Comparison of ENCODE assay signal across 1 cellular context in the genomic region with DNA sequence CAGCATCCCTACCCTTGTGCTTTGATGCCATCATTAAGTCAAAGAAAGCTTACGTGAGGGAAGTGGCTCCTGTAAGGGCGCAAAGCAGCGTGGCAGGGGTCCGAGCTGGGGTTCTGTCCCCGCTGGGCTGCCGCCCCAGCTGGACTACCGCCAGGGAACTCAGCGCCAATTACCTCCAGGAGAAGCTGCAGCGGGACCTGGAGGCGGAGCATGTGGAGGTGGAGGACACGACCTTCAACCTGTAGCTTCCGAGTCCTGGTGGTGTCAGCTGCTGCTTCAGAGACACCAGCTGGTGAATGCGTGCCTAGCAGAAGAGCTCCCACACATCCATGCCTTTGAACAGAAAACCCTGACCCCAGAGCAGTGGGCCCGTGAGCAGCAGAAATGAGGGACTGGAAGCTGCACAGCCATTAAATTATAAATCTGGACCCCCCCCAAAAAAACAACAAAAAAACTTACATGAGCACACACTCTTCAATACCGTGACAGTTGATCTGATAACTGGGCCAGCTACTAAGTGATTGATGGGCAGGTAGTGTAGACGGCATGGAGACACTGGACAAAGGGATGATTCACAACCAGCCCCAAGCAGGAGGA.
TF ChIP-seq lines count a peak whose summit lies in the region.

No MANE protein-coding gene starts in this region.

TF ChIP-seq in K562, 482 proteins besides CTCF, POLR2A, EP300 and RAD21 (continued from another document and continues in another):
- TF ChIP-seq, protein P1, sequence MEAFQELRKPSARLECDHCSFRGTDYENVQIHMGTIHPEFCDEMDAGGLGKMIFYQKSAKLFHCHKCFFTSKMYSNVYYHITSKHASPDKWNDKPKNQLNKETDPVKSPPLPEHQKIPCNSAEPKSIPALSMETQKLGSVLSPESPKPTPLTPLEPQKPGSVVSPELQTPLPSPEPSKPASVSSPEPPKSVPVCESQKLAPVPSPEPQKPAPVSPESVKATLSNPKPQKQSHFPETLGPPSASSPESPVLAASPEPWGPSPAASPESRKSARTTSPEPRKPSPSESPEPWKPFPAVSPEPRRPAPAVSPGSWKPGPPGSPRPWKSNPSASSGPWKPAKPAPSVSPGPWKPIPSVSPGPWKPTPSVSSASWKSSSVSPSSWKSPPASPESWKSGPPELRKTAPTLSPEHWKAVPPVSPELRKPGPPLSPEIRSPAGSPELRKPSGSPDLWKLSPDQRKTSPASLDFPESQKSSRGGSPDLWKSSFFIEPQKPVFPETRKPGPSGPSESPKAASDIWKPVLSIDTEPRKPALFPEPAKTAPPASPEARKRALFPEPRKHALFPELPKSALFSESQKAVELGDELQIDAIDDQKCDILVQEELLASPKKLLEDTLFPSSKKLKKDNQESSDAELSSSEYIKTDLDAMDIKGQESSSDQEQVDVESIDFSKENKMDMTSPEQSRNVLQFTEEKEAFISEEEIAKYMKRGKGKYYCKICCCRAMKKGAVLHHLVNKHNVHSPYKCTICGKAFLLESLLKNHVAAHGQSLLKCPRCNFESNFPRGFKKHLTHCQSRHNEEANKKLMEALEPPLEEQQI (IDR thresholded peaks at IDR 0.05), result no peak
- no peak for TF ChIP-seq HIVEP1 (CRISPR knock-in tag; IDR thresholded peaks at IDR 0.05)
- TF ChIP-seq, protein P2, sequence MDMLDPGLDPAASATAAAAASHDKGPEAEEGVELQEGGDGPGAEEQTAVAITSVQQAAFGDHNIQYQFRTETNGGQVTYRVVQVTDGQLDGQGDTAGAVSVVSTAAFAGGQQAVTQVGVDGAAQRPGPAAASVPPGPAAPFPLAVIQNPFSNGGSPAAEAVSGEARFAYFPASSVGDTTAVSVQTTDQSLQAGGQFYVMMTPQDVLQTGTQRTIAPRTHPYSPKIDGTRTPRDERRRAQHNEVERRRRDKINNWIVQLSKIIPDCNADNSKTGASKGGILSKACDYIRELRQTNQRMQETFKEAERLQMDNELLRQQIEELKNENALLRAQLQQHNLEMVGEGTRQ (CRISPR knock-in tag; IDR thresholded peaks at IDR 0.05), result no peak; the same call in 1 of the 2 replicates
- TF ChIP-seq, protein P3, sequence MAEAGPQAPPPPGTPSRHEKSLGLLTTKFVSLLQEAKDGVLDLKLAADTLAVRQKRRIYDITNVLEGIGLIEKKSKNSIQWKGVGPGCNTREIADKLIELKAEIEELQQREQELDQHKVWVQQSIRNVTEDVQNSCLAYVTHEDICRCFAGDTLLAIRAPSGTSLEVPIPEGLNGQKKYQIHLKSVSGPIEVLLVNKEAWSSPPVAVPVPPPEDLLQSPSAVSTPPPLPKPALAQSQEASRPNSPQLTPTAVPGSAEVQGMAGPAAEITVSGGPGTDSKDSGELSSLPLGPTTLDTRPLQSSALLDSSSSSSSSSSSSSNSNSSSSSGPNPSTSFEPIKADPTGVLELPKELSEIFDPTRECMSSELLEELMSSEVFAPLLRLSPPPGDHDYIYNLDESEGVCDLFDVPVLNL (CRISPR knock-in tag; IDR thresholded peaks at IDR 0.05; ENCODE audit: low read depth), result no peak
- TF ChIP-seq, protein P4, sequence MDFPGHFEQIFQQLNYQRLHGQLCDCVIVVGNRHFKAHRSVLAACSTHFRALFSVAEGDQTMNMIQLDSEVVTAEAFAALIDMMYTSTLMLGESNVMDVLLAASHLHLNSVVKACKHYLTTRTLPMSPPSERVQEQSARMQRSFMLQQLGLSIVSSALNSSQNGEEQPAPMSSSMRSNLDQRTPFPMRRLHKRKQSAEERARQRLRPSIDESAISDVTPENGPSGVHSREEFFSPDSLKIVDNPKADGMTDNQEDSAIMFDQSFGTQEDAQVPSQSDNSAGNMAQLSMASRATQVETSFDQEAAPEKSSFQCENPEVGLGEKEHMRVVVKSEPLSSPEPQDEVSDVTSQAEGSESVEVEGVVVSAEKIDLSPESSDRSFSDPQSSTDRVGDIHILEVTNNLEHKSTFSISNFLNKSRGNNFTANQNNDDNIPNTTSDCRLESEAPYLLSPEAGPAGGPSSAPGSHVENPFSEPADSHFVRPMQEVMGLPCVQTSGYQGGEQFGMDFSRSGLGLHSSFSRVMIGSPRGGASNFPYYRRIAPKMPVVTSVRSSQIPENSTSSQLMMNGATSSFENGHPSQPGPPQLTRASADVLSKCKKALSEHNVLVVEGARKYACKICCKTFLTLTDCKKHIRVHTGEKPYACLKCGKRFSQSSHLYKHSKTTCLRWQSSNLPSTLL (IDR thresholded peaks at IDR 0.05), result no peak
- TF ChIP-seq GTF2A2 (tag; IDR thresholded peaks at IDR 0.05), result no peak
- no peak for TF ChIP-seq EGR1 (conservative IDR thresholded peaks at IDR 0.05)
- no peak for TF ChIP-seq PURB (CRISPR knock-in tag; IDR thresholded peaks at IDR 0.05; ENCODE audit: low read depth)
- TF ChIP-seq ZNF57 (CRISPR knock-in tag; IDR thresholded peaks at IDR 0.05), result no peak
- TF ChIP-seq KLF16 (IDR thresholded peaks at IDR 0.05), result no peak; the same call in 1 of the 2 replicates
- TF ChIP-seq, protein P5, sequence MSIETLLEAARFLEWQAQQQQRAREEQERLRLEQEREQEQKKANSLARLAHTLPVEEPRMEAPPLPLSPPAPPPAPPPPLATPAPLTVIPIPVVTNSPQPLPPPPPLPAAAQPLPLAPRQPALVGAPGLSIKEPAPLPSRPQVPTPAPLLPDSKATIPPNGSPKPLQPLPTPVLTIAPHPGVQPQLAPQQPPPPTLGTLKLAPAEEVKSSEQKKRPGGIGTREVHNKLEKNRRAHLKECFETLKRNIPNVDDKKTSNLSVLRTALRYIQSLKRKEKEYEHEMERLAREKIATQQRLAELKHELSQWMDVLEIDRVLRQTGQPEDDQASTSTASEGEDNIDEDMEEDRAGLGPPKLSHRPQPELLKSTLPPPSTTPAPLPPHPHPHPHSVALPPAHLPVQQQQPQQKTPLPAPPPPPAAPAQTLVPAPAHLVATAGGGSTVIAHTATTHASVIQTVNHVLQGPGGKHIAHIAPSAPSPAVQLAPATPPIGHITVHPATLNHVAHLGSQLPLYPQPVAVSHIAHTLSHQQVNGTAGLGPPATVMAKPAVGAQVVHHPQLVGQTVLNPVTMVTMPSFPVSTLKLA (conservative IDR thresholded peaks at IDR 0.05), result peak; percentile 70 to 81; a peak in 3 of 4 replicates
- TF ChIP-seq, protein P6, sequence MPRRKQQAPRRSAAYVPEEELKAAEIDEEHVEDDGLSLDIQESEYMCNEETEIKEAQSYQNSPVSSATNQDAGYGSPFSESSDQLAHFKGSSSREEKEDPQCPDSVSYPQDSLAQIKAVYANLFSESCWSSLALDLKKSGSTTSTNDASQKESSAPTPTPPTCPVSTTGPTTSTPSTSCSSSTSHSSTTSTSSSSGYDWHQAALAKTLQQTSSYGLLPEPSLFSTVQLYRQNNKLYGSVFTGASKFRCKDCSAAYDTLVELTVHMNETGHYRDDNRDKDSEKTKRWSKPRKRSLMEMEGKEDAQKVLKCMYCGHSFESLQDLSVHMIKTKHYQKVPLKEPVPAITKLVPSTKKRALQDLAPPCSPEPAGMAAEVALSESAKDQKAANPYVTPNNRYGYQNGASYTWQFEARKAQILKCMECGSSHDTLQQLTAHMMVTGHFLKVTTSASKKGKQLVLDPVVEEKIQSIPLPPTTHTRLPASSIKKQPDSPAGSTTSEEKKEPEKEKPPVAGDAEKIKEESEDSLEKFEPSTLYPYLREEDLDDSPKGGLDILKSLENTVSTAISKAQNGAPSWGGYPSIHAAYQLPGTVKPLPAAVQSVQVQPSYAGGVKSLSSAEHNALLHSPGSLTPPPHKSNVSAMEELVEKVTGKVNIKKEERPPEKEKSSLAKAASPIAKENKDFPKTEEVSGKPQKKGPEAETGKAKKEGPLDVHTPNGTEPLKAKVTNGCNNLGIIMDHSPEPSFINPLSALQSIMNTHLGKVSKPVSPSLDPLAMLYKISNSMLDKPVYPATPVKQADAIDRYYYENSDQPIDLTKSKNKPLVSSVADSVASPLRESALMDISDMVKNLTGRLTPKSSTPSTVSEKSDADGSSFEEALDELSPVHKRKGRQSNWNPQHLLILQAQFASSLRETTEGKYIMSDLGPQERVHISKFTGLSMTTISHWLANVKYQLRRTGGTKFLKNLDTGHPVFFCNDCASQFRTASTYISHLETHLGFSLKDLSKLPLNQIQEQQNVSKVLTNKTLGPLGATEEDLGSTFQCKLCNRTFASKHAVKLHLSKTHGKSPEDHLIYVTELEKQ (CRISPR knock-in tag; IDR thresholded peaks at IDR 0.05), result no peak
- TF ChIP-seq ZNF561 (CRISPR knock-in tag; conservative IDR thresholded peaks at IDR 0.05), result no peak
- TF ChIP-seq, protein P7, sequence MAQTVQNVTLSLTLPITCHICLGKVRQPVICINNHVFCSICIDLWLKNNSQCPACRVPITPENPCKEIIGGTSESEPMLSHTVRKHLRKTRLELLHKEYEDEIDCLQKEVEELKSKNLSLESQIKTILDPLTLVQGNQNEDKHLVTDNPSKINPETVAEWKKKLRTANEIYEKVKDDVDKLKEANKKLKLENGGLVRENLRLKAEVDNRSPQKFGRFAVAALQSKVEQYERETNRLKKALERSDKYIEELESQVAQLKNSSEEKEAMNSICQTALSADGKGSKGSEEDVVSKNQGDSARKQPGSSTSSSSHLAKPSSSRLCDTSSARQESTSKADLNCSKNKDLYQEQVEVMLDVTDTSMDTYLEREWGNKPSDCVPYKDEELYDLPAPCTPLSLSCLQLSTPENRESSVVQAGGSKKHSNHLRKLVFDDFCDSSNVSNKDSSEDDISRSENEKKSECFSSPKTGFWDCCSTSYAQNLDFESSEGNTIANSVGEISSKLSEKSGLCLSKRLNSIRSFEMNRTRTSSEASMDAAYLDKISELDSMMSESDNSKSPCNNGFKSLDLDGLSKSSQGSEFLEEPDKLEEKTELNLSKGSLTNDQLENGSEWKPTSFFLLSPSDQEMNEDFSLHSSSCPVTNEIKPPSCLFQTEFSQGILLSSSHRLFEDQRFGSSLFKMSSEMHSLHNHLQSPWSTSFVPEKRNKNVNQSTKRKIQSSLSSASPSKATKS (CRISPR knock-in tag; IDR thresholded peaks at IDR 0.05), result 0 out of 2 replicates have a peak, but pooled peaks have one; percentile 15
- no peak for TF ChIP-seq POLR2H (tag; IDR thresholded peaks at IDR 0.05; ENCODE audit: low read depth)
- TF ChIP-seq, protein P8, sequence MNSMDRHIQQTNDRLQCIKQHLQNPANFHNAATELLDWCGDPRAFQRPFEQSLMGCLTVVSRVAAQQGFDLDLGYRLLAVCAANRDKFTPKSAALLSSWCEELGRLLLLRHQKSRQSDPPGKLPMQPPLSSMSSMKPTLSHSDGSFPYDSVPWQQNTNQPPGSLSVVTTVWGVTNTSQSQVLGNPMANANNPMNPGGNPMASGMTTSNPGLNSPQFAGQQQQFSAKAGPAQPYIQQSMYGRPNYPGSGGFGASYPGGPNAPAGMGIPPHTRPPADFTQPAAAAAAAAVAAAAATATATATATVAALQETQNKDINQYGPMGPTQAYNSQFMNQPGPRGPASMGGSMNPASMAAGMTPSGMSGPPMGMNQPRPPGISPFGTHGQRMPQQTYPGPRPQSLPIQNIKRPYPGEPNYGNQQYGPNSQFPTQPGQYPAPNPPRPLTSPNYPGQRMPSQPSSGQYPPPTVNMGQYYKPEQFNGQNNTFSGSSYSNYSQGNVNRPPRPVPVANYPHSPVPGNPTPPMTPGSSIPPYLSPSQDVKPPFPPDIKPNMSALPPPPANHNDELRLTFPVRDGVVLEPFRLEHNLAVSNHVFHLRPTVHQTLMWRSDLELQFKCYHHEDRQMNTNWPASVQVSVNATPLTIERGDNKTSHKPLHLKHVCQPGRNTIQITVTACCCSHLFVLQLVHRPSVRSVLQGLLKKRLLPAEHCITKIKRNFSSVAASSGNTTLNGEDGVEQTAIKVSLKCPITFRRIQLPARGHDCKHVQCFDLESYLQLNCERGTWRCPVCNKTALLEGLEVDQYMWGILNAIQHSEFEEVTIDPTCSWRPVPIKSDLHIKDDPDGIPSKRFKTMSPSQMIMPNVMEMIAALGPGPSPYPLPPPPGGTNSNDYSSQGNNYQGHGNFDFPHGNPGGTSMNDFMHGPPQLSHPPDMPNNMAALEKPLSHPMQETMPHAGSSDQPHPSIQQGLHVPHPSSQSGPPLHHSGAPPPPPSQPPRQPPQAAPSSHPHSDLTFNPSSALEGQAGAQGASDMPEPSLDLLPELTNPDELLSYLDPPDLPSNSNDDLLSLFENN (IDR thresholded peaks at IDR 0.05; ENCODE audit: low read depth in 2 of 2, low read length in 2 of 2), result peak in 1 of 2 experiments; percentile 54; a peak in 1 of 4 replicates
- TF ChIP-seq SPI1 (IDR thresholded peaks at IDR 0.05; ENCODE audit: borderline replicate concordance, low read depth, low read length), result no peak
- TF ChIP-seq JUNB (CRISPR knock-in tag; conservative IDR thresholded peaks at IDR 0.05), result no peak
- TF ChIP-seq CBX8 (IDR thresholded peaks at IDR 0.05; ENCODE audit: borderline replicate concordance, extremely low read depth, low read depth, low read length, poor library complexity, severe bottlenecking), result no peak
- no peak for TF ChIP-seq FOXM1 (IDR thresholded peaks at IDR 0.05; ENCODE audit: low read depth)
- TF ChIP-seq FOXM1 (CRISPR knock-in tag; IDR thresholded peaks at IDR 0.05; ENCODE audit: low read depth), result no peak
- no peak for TF ChIP-seq NCOR1 (IDR thresholded peaks at IDR 0.05)
- TF ChIP-seq GTF2F1 (IDR thresholded peaks at IDR 0.05; ENCODE audit: low read depth, low read length), result no peak
- peak; percentile 61 for TF ChIP-seq SUPT5H (IDR thresholded peaks at IDR 0.05)
- TF ChIP-seq ZBTB1 (CRISPR knock-in tag; IDR thresholded peaks at IDR 0.05; ENCODE audit: borderline replicate concordance, low read depth), result no peak
- no peak for TF ChIP-seq RBBP5 (IDR thresholded peaks at IDR 0.05; ENCODE audit: borderline replicate concordance, insufficient read depth, low read length, poor library complexity, severe bottlenecking)
- TF ChIP-seq, protein P9, sequence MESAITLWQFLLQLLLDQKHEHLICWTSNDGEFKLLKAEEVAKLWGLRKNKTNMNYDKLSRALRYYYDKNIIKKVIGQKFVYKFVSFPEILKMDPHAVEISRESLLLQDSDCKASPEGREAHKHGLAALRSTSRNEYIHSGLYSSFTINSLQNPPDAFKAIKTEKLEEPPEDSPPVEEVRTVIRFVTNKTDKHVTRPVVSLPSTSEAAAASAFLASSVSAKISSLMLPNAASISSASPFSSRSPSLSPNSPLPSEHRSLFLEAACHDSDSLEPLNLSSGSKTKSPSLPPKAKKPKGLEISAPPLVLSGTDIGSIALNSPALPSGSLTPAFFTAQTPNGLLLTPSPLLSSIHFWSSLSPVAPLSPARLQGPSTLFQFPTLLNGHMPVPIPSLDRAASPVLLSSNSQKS (CRISPR knock-in tag; IDR thresholded peaks at IDR 0.05), result no peak
- 0 out of 2 replicates have a peak, but pooled peaks have one; percentile 32 for TF ChIP-seq NFATC3 (IDR thresholded peaks at IDR 0.05)
- no peak for TF ChIP-seq LARP7 (IDR thresholded peaks at IDR 0.05)
- TF ChIP-seq, protein P10, sequence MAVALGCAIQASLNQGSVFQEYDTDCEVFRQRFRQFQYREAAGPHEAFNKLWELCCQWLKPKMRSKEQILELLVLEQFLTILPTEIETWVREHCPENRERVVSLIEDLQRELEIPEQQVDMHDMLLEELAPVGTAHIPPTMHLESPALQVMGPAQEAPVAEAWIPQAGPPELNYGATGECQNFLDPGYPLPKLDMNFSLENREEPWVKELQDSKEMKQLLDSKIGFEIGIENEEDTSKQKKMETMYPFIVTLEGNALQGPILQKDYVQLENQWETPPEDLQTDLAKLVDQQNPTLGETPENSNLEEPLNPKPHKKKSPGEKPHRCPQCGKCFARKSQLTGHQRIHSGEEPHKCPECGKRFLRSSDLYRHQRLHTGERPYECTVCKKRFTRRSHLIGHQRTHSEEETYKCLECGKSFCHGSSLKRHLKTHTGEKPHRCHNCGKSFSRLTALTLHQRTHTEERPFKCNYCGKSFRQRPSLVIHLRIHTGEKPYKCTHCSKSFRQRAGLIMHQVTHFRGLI (CRISPR knock-in tag; IDR thresholded peaks at IDR 0.05), result no peak
- TF ChIP-seq HDGF (IDR thresholded peaks at IDR 0.05), result no peak
- TF ChIP-seq ATF1 (CRISPR knock-in tag; IDR thresholded peaks at IDR 0.05), result no peak
- peak; percentile 68 for TF ChIP-seq ATF1 (tag; IDR thresholded peaks at IDR 0.05)
- TF ChIP-seq, protein P11, sequence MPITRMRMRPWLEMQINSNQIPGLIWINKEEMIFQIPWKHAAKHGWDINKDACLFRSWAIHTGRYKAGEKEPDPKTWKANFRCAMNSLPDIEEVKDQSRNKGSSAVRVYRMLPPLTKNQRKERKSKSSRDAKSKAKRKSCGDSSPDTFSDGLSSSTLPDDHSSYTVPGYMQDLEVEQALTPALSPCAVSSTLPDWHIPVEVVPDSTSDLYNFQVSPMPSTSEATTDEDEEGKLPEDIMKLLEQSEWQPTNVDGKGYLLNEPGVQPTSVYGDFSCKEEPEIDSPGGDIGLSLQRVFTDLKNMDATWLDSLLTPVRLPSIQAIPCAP (CRISPR knock-in tag; IDR thresholded peaks at IDR 0.05; ENCODE audit: borderline replicate concordance), result no peak
